In genomic region chr6:101396552-101397173, GRCh38 we compare ENCODE assay signal across 9 cellular contexts. TPM values are rescaled to one million over a fixed set of nuclear protein-coding genes. Genes with fewer than 3 reads are reported as not detected.
DNase-seq lines count a peak whose midpoint lies in the region; ATAC-seq and TF ChIP-seq lines count a peak whose summit lies in the region.
"Had no signal": no experiment of that assay in that cellular context is flagged by ENCODE, and none has a peak within 500 bp of the region (broad histone marks: within the 10 kb centered on the region; RNA-seq: fewer than 3 reads in every experiment).

No MANE protein-coding gene starts in this region.

- no peaks in the 10 kb centered on the region for H3K79me2 ChIP-seq in MM.1S (ENCODE audit: low read length)

- H3K9me3 ChIP-seq in MM.1S (replicated peaks; ENCODE audit: insufficient read depth, low read length) = no peaks in the 10 kb centered on the region
- H3K9me3 ChIP-seq: ascending aorta had no signal

- no peaks in the 10 kb centered on the region for H4K20me1 ChIP-seq in MM.1S (ENCODE audit: insufficient read depth, low read length)

- no peaks in the 10 kb centered on the region for H3K9me2 ChIP-seq in MM.1S (replicated peaks; ENCODE audit: insufficient read depth, low read length)

- H2AFZ ChIP-seq in MM.1S (ENCODE audit: low read length) = no peak overlapping the region

- in situ Hi-C loops in GM13976 (cut with MboI; ENCODE audit: low sequenced_read_pairs, unreplicated experiment) = no loop called here

- H3K27ac ChIP-seq in MM.1S (ENCODE audit: low read length) = no peak overlapping the region
- H3K27ac ChIP-seq: ascending aorta had no signal

- H3K27me3 ChIP-seq in MM.1S (replicated peaks; ENCODE audit: insufficient read depth, low read length) = no peaks in the 10 kb centered on the region
- H3K27me3 ChIP-seq: ascending aorta had no signal

- H3F3A ChIP-seq in MM.1S (ENCODE audit: insufficient read depth, low read length) = no peaks in the 10 kb centered on the region

- peaks cover 3% of the 10 kb centered on the region; the same call in 1 of the 2 replicates for H3K4me1 ChIP-seq in MM.1S (ENCODE audit: low read length)
- H3K4me1 ChIP-seq: ascending aorta had no signal

- H3K4me3 ChIP-seq in MM.1S (ENCODE audit: low read length) = no peak overlapping the region
- H3K4me3 ChIP-seq: ascending aorta had no signal

- H3K4me2 ChIP-seq in MM.1S (ENCODE audit: low read depth, low read length) = no peak overlapping the region

- ATAC-seq in left lobe of liver (peak; percentile 74), HG02610 (IDR thresholded peaks at IDR 0.05; ENCODE audit: unreplicated experiment) (no peak)

- DNase-seq in GM13976 (ENCODE audit: low spot score) (peak; percentile 60), MM.1S (peak; percentile 77), amniotic stem cell (lab: John Stamatoyannopoulos, UW) (peak; percentile 31), left lobe of liver (ENCODE audit: low spot score) (peak; percentile 65), NCI-H187 (lab: John Stamatoyannopoulos, UW) (no peak), pons (ENCODE audit: low spot score) (no peak)
- no peak for DNase-seq in central memory CD4-positive, alpha-beta T cell

- no peak overlapping the region for H3K9ac ChIP-seq in MM.1S (ENCODE audit: low read length)

- TF ChIP-seq CTCF in GM13976 (IDR thresholded peaks at IDR 0.05; ENCODE audit: borderline replicate concordance, control extremely low read depth, extremely low read depth, insufficient read depth, missing control alignments) (no peak), MM.1S (IDR thresholded peaks at IDR 0.05; ENCODE audit: low read length) (no peak)

- H3K36me3 ChIP-seq in MM.1S (replicated peaks; ENCODE audit: insufficient read depth, low read length) = no peaks in the 10 kb centered on the region
- H3K36me3 ChIP-seq: ascending aorta had no signal

RNA-seq across cellular contexts. Expression of gene GRIK2, which starts 3.2 kb away (rescaled TPM):
- 0.10 TPM for total RNA-seq in left lobe of liver
- total RNA-seq: ascending aorta had no signal

Comparison
In these comparisons a context has a peak if more than half of its experiments do, and no peak if none do; other contexts are left out.
1. DNase-seq: peak in GM13976 (single experiment), MM.1S (single experiment), amniotic stem cell (single experiment) and left lobe of liver (single experiment); none in NCI-H187 (0 of 2), pons (single experiment) and central memory CD4-positive, alpha-beta T cell (single experiment).